In the genomic region with DNA sequence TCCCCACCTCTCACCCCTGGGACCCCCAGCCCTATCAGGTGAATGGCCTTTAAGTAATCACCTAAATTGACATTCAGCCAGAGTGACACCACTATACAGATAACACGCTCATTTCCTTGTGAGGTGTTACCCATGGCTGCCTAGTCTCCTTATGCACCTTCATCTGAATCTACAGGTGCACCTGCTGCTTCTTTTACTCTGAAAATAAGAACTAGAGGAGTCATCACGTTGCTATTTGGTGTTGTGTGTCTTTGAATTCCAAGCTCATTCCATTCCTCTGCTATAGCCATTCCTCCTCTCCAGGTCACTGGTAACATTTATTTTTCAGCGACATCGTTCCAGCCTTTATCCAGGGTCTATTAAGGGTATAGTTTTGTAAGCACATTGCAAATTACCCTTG, we compare ENCODE assay signal across 1 cellular context.
TF ChIP-seq lines count a peak whose summit lies in the region.

No MANE protein-coding gene starts in this region.

TF ChIP-seq in IMR-90, 13 proteins besides CTCF, POLR2A, EP300 and RAD21:
- TF ChIP-seq ELK1 (IDR thresholded peaks at IDR 0.05; ENCODE audit: borderline replicate concordance, low read depth, low read length) (no peak), NFE2L2 (IDR thresholded peaks at IDR 0.05; ENCODE audit: low read depth, low read length) (no peak), MXI1 (IDR thresholded peaks at IDR 0.05; ENCODE audit: borderline replicate concordance, low read depth, low read length) (no peak)
